In the genomic region with DNA sequence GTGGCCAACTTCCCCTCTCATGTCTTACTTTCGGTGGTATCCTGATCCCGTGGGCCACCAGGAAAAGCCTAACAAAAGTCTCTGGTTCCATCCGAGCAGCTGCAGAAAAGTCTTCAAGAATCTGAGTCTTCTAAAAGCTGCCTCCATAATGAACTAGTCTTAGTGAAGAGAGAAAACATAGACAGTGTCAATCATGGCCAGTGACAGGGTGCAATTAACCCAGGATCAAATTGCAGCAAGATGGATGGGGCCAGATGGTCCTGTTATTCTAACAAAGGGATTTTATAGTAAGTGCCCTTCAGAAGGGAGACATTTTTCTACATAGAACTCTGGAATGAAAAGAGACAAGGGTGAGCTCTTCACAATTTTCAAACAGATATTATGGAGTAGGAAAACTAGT, we compare ENCODE assay signal across 19 cellular contexts.
DNase-seq lines count a peak whose midpoint lies in the region; ATAC-seq and TF ChIP-seq lines count a peak whose summit lies in the region.
"Had no signal": no experiment of that assay in that cellular context is flagged by ENCODE, and none has a peak within 500 bp of the region (broad histone marks: within the 10 kb centered on the region; RNA-seq: fewer than 3 reads in every experiment).

No MANE protein-coding gene starts in this region.

- CTCF ChIA-PET in activated CD4-positive, alpha-beta T cell treated with anti-CD3 and anti-CD28 coated beads, Interleukin-2, amount 10 ng/mL, durations not matched to agents 7 days and 5 days (lab: Charles Lee): no interaction called here

- H3K27ac Mint-ChIP-seq in activated T-helper 17 cell treated with anti-CD3 and anti-CD28 coated beads, Interleukin-2, amount 50 U/mL, for 72 hours: no peak overlapping the region
- H3K27ac Mint-ChIP-seq in activated CD4-positive, alpha-beta T cell treated with anti-CD3 and anti-CD28 coated beads, Interleukin-2, amount 10 ng/mL, durations not matched to agents 7 days and 5 days: no peak overlapping the region
- H3K27ac Mint-ChIP-seq: CD14-positive monocyte, HFFc6 had no signal

- H3K27me3 Mint-ChIP-seq in activated T-helper 17 cell treated with anti-CD3 and anti-CD28 coated beads, Interleukin-2, amount 50 U/mL, for 72 hours: no peaks in the 10 kb centered on the region
- H3K27me3 Mint-ChIP-seq in activated CD4-positive, alpha-beta T cell treated with anti-CD3 and anti-CD28 coated beads, Interleukin-2, amount 10 ng/mL, durations not matched to agents 7 days and 5 days: no peaks in the 10 kb centered on the region

- H3K79me2 ChIP-seq in neural cell (replicated peaks; ENCODE audit: insufficient read depth, low read length): no peaks in the 10 kb centered on the region

- H3K4me3 ChIP-seq in WERI-Rb-1 (ENCODE audit: low read depth, low read length): no peak overlapping the region
- no peak overlapping the region for H3K4me3 ChIP-seq in neural cell (ENCODE audit: low read length)
- H3K4me3 ChIP-seq: K562 had no signal

- no peaks in the 10 kb centered on the region for H3K9me3 Mint-ChIP-seq in activated T-helper 17 cell treated with anti-CD3 and anti-CD28 coated beads, Interleukin-2, amount 50 U/mL, for 72 hours
- no peaks in the 10 kb centered on the region for H3K9me3 Mint-ChIP-seq in activated CD4-positive, alpha-beta T cell treated with anti-CD3 and anti-CD28 coated beads, Interleukin-2, amount 10 ng/mL, durations not matched to agents 7 days and 5 days

- H3K9me2 ChIP-seq in neural cell (ENCODE audit: insufficient read depth, low read length): no peaks in the 10 kb centered on the region

- DNase-seq in NCI-H1417 (lab: John Stamatoyannopoulos, UW): peak; percentile 17 to 74 (median 29)
- DNase-seq in NCI-H1417 treated with DMSO at 0.1 percent for 48 hours (lab: John Stamatoyannopoulos, UW): no peak
- DNase-seq in NCI-H2227 treated with DMSO at 0.1 percent for 48 hours (lab: John Stamatoyannopoulos, UW): peak; percentile 93
- peak; percentile 8 for DNase-seq in WERI-Rb-1
- DNase-seq in activated CD4-positive, alpha-beta T cell treated with anti-CD3 and anti-CD28 coated beads, Interleukin-2, amount 10 ng/mL, durations not matched to agents 7 days and 5 days: no peak
- DNase-seq: AML-193, H7, HFFc6, NCI-H1105, NCI-H187 treated with DMSO at 0.1 percent for 48 hours, NCI-H526, SIG-M5 had no signal

- H3K9me3 ChIP-seq in WERI-Rb-1 (ENCODE audit: severe bottlenecking) (no peaks in the 10 kb centered on the region), neural cell (ENCODE audit: low read length) (no peaks in the 10 kb centered on the region)

- H3K36me3 ChIP-seq in WERI-Rb-1 (no peaks in the 10 kb centered on the region), neural cell (ENCODE audit: insufficient read depth, low read length) (no peaks in the 10 kb centered on the region)

- no peak overlapping the region for H3K4me2 ChIP-seq in neural cell (ENCODE audit: low read length)

- no peaks in the 10 kb centered on the region for H3K36me3 Mint-ChIP-seq in activated T-helper 17 cell treated with anti-CD3 and anti-CD28 coated beads, Interleukin-2, amount 50 U/mL, for 72 hours (ENCODE audit: low read depth)
- H3K36me3 Mint-ChIP-seq in activated CD4-positive, alpha-beta T cell treated with anti-CD3 and anti-CD28 coated beads, Interleukin-2, amount 10 ng/mL, durations not matched to agents 7 days and 5 days (ENCODE audit: low read depth): no peaks in the 10 kb centered on the region
- H3K36me3 Mint-ChIP-seq: CD14-positive monocyte had no signal

- no peaks in the 10 kb centered on the region for H3F3A ChIP-seq in neural cell (ENCODE audit: insufficient read depth, low read length, poor library complexity, severe bottlenecking)

- TF ChIP-seq CTCF in WERI-Rb-1 (IDR thresholded peaks at IDR 0.05; ENCODE audit: low read depth, low read length) (no peak), neural cell (IDR thresholded peaks at IDR 0.05; ENCODE audit: poor library complexity, severe bottlenecking) (no peak)

- H3K4me1 Mint-ChIP-seq in activated T-helper 17 cell treated with anti-CD3 and anti-CD28 coated beads, Interleukin-2, amount 50 U/mL, for 72 hours: no peaks in the 10 kb centered on the region
- H3K4me1 Mint-ChIP-seq in activated CD4-positive, alpha-beta T cell treated with anti-CD3 and anti-CD28 coated beads, Interleukin-2, amount 10 ng/mL, durations not matched to agents 7 days and 5 days: no peaks in the 10 kb centered on the region
- H3K4me1 Mint-ChIP-seq: CD14-positive monocyte had no signal

- ATAC-seq in activated T-helper 17 cell treated with anti-CD3 and anti-CD28 coated beads, Interleukin-2, amount 50 U/mL, for 72 hours (replicated peaks): no peak
- ATAC-seq in SK-N-SH treated with all-trans-retinoic acid at 6 μM for 48 hours: no peak
- ATAC-seq: K562 had no signal

- POLR2A ChIA-PET in activated CD4-positive, alpha-beta T cell treated with anti-CD3 and anti-CD28 coated beads, Interleukin-2, amount 10 ng/mL, durations not matched to agents 7 days and 5 days (lab: Charles Lee): no interaction called here

- peak; percentile 47 for TF ChIP-seq EP300 in neural cell (conservative IDR thresholded peaks at IDR 0.05; ENCODE audit: poor library complexity, severe bottlenecking)

- no peaks in the 10 kb centered on the region for H4K20me1 ChIP-seq in neural cell (ENCODE audit: insufficient read depth)

- no peak overlapping the region for H3K4me3 Mint-ChIP-seq in activated T-helper 17 cell treated with anti-CD3 and anti-CD28 coated beads, Interleukin-2, amount 50 U/mL, for 72 hours
- no peak overlapping the region for H3K4me3 Mint-ChIP-seq in activated CD4-positive, alpha-beta T cell treated with anti-CD3 and anti-CD28 coated beads, Interleukin-2, amount 10 ng/mL, durations not matched to agents 7 days and 5 days
- H3K4me3 Mint-ChIP-seq: CD14-positive monocyte, HFFc6 had no signal

- H3K27ac ChIP-seq in WERI-Rb-1 (no peak overlapping the region), neural cell (ENCODE audit: low read length) (no peak overlapping the region)
- H3K27ac ChIP-seq: 22Rv1, RWPE1 had no signal

- TF ChIP-seq RAD21 in neural cell (conservative IDR thresholded peaks at IDR 0.05): no peak

- H3K27me3 ChIP-seq in WERI-Rb-1 (ENCODE audit: insufficient read depth, low read depth, severe bottlenecking) (peaks cover 63% of the 10 kb centered on the region), neural cell (ENCODE audit: insufficient read depth, low read depth, low read length) (no peaks in the 10 kb centered on the region)

- H3K9ac ChIP-seq in neural cell (ENCODE audit: low read length): no peak overlapping the region

- no peak overlapping the region for H2AFZ ChIP-seq in neural cell (ENCODE audit: low read depth, low read length)

TF ChIP-seq in neural cell, 6 proteins besides CTCF, POLR2A, EP300 and RAD21:
- TF ChIP-seq SMC3 (conservative IDR thresholded peaks at IDR 0.05; ENCODE audit: poor library complexity) (no peak), POLR2AphosphoS5 (IDR thresholded peaks at IDR 0.05) (peak; percentile 37)

TF ChIP-seq in SK-N-SH treated with all-trans-retinoic acid at 6 μM for 48 hours, 23 proteins besides CTCF, POLR2A, EP300 and RAD21:
- TF ChIP-seq OSR1 (CRISPR knock-in tag; IDR thresholded peaks at IDR 0.05) (no peak), TCF4 (CRISPR knock-in tag; IDR thresholded peaks at IDR 0.05; ENCODE audit: borderline replicate concordance) (no peak), ZNF565 (CRISPR knock-in tag; conservative IDR thresholded peaks at IDR 0.05; ENCODE audit: low read depth) (no peak), ZNF8 (CRISPR knock-in tag; IDR thresholded peaks at IDR 0.05) (no peak), RARB (CRISPR knock-in tag; IDR thresholded peaks at IDR 0.05) (no peak), CSDC2 (CRISPR knock-in tag; IDR thresholded peaks at IDR 0.05) (no peak), ISL1 (CRISPR knock-in tag; IDR thresholded peaks at IDR 0.05) (no peak), BACH2 (CRISPR knock-in tag; IDR thresholded peaks at IDR 0.05; ENCODE audit: borderline replicate concordance) (no peak), PATZ1 (CRISPR knock-in tag; IDR thresholded peaks at IDR 0.05; ENCODE audit: borderline replicate concordance) (no peak), ZNF70 (CRISPR knock-in tag; IDR thresholded peaks at IDR 0.05) (no peak), TOX (CRISPR knock-in tag; IDR thresholded peaks at IDR 0.05; ENCODE audit: borderline replicate concordance) (no peak), PPARA (CRISPR knock-in tag; IDR thresholded peaks at IDR 0.05; ENCODE audit: borderline replicate concordance) (no peak)
- TF ChIP-seq, protein P1, sequence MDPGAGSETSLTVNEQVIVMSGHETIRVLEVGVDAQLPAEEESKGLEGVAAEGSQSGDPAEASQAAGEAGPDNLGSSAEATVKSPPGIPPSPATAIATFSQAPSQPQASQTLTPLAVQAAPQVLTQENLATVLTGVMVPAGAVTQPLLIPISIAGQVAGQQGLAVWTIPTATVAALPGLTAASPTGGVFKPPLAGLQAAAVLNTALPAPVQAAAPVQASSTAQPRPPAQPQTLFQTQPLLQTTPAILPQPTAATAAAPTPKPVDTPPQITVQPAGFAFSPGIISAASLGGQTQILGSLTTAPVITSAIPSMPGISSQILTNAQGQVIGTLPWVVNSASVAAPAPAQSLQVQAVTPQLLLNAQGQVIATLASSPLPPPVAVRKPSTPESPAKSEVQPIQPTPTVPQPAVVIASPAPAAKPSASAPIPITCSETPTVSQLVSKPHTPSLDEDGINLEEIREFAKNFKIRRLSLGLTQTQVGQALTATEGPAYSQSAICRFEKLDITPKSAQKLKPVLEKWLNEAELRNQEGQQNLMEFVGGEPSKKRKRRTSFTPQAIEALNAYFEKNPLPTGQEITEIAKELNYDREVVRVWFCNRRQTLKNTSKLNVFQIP (CRISPR knock-in tag; IDR thresholded peaks at IDR 0.05; ENCODE audit: borderline replicate concordance, low read depth): no peak

Comparison
In these comparisons a context has a peak if more than half of its experiments do, and no peak if none do; other contexts are left out.
1. DNase-seq: peak in NCI-H1417 (3 of 3), NCI-H2227 treated with DMSO at 0.1 percent for 48 hours (single experiment) and WERI-Rb-1 (single experiment); none in NCI-H1417 treated with DMSO at 0.1 percent for 48 hours (single experiment) and activated CD4-positive, alpha-beta T cell treated with anti-CD3 and anti-CD28 coated beads, Interleukin-2, amount 10 ng/mL, durations not matched to agents 7 days and 5 days (single experiment).